In genomic region chr4:31580843-31581242, GRCh38 we compare ENCODE assay signal across 17 cellular contexts.
A peak's percentile ranks its signal among the peaks of the same experiment; 100 is the strongest.
DNase-seq lines count a peak whose midpoint lies in the region; ATAC-seq and TF ChIP-seq lines count a peak whose summit lies in the region.
"Had no signal": no experiment of that assay in that cellular context is flagged by ENCODE, and none has a peak within 500 bp of the region (broad histone marks: within the 10 kb centered on the region; RNA-seq: fewer than 3 reads in every experiment).

No MANE protein-coding gene starts in this region.

- H2AFZ ChIP-seq in IMR-90 (replicated peaks; ENCODE audit: low read length, poor library complexity), result no peak overlapping the region
- H2AFZ ChIP-seq in neural progenitor cell (replicated peaks), result peak overlapping the region; percentile 3
- H2AFZ ChIP-seq: GM23338 had no signal

- H3K4me1 Mint-ChIP-seq in neural progenitor cell, result peaks cover 12% of the 10 kb centered on the region
- H3K4me1 Mint-ChIP-seq in activated T-helper 1 cell treated with anti-CD3 and anti-CD28 coated beads, Interleukin-12 subunit alpha, Interleukin-12 subunit beta, Interleukin-2, Interleukin-4 antibody, amounts not matched to agents 30 ng/mL and 10 ng/mL and 1 ng/mL, durations not matched to agents 14 hours and 24 hours and 36 hours (ENCODE audit: low read depth), result no peaks in the 10 kb centered on the region
- H3K4me1 Mint-ChIP-seq: B cell; CD4-positive, CD25-positive, alpha-beta regulatory T cell had no signal

- POLR2A ChIA-PET in IMR-90 (lab: Charles Lee; ENCODE audit: unreplicated experiment), result no interaction called here

- DNase-seq in IMR-90, result no peak
- peak; percentile 30 for DNase-seq in RPMI8226
- DNase-seq in neural progenitor cell (ENCODE audit: low spot score), result no peak
- no peak for DNase-seq in activated T-helper 1 cell treated with anti-CD3 and anti-CD28 coated beads, Interleukin-12 subunit alpha, Interleukin-12 subunit beta, Interleukin-2, Interleukin-4 antibody, amounts not matched to agents 30 ng/mL and 10 ng/mL and 1 ng/mL, durations not matched to agents 14 hours and 24 hours and 36 hours (ENCODE audit: low spot score)
- no peak for DNase-seq in NCI-H2107 treated with DMSO at 0.1 percent for 48 hours (lab: John Stamatoyannopoulos, UW; ENCODE audit: unreplicated experiment)
- DNase-seq: Caco-2; CD4-positive, CD25-positive, alpha-beta regulatory T cell; CD8-positive, alpha-beta T cell; DMS153; DND-41; H9; HFFc6 had no signal

- H3K56ac ChIP-seq in IMR-90 (ENCODE audit: extremely low read depth, insufficient read depth, low read length), result no peak overlapping the region

- H3K4me2 ChIP-seq in IMR-90 (ENCODE audit: low read depth, low read length) (no peak overlapping the region), neural progenitor cell (no peak overlapping the region)
- H3K4me2 ChIP-seq: BLaER1, GM23338 had no signal

- dilution Hi-C loops in IMR-90 (cut with HindIII; ENCODE audit: low sequenced_read_pairs, unreplicated experiment), result no loop called here

- in situ Hi-C loops in IMR-90 (cut with MboI; ENCODE audit: low sequenced_read_pairs), result no loop called here

- no peak overlapping the region for H2BK20ac ChIP-seq in IMR-90 (ENCODE audit: low read depth, low read length)

- no peak overlapping the region for H3K27ac Mint-ChIP-seq in neural progenitor cell
- H3K27ac Mint-ChIP-seq in activated T-helper 1 cell treated with anti-CD3 and anti-CD28 coated beads, Interleukin-12 subunit alpha, Interleukin-12 subunit beta, Interleukin-2, Interleukin-4 antibody, amounts not matched to agents 30 ng/mL and 10 ng/mL and 1 ng/mL, durations not matched to agents 14 hours and 24 hours and 36 hours, result no peak overlapping the region
- H3K27ac Mint-ChIP-seq: B cell; CD4-positive, CD25-positive, alpha-beta regulatory T cell; CD8-positive, alpha-beta T cell; GM23338; H9; HFFc6 had no signal

- no peak for TF ChIP-seq RAD21 in IMR-90 (IDR thresholded peaks at IDR 0.05; ENCODE audit: low read length)

- no peaks in the 10 kb centered on the region for H3K4me1 ChIP-seq in IMR-90 (ENCODE audit: control insufficient read depth, insufficient read depth, low read length)
- H3K4me1 ChIP-seq in neural progenitor cell, result no peaks in the 10 kb centered on the region
- H3K4me1 ChIP-seq: BLaER1, Caco-2 had no signal

- TF ChIP-seq CTCF in IMR-90 (conservative IDR thresholded peaks at IDR 0.05; ENCODE audit: low read depth, low read length) (no peak), neural progenitor cell (IDR thresholded peaks at IDR 0.05) (no peak)

- no peak overlapping the region for H3K9ac ChIP-seq in IMR-90 (ENCODE audit: low read depth, low read length)
- no peak overlapping the region for H3K9ac ChIP-seq in neural progenitor cell
- H3K9ac ChIP-seq: BLaER1 had no signal

- no peak overlapping the region for H3K4ac ChIP-seq in IMR-90 (ENCODE audit: low read depth, low read length)

- H2BK15ac ChIP-seq in IMR-90 (ENCODE audit: low read depth, low read length), result no peak overlapping the region

- H2BK5ac ChIP-seq in IMR-90 (ENCODE audit: low read depth, low read length, poor library complexity, severe bottlenecking), result no peak overlapping the region

- H4K91ac ChIP-seq in IMR-90 (ENCODE audit: insufficient read depth, low read depth, low read length), result no peak overlapping the region

- no peak overlapping the region for H2BK120ac ChIP-seq in IMR-90 (ENCODE audit: low read depth, low read length)

- no peak overlapping the region for H2AK5ac ChIP-seq in IMR-90 (ENCODE audit: low read depth, low read length)

- no peaks in the 10 kb centered on the region for H4K20me1 ChIP-seq in IMR-90 (ENCODE audit: insufficient read depth, low read length)
- no peaks in the 10 kb centered on the region for H4K20me1 ChIP-seq in neural progenitor cell (ENCODE audit: low read depth)
- H4K20me1 ChIP-seq: BLaER1 had no signal

- intact Hi-C loops in IMR-90 (cut with micrococcal nuclease), result no loop called here
- intact Hi-C loops in activated T-helper 1 cell treated with anti-CD3 and anti-CD28 coated beads, Interleukin-12 subunit alpha, Interleukin-12 subunit beta, Interleukin-2, Interleukin-4 antibody, amounts not matched to agents 30 ng/mL and 10 ng/mL and 1 ng/mL, durations not matched to agents 14 hours and 24 hours and 36 hours (cut with micrococcal nuclease), result no loop called here

- ATAC-seq in IMR-90 (ENCODE audit: low read depth) (no peak), HG02763 (IDR thresholded peaks at IDR 0.05; ENCODE audit: unreplicated experiment) (no peak)
- ATAC-seq: CD8-positive, alpha-beta T cell; GM23338 had no signal

- no peak overlapping the region for H2AK9ac ChIP-seq in IMR-90 (replicated peaks; ENCODE audit: low read depth, low read length, poor library complexity)

- no peak overlapping the region for H4K8ac ChIP-seq in IMR-90 (ENCODE audit: low read depth in 2 of 2, low read length in 2 of 2)

- no peaks in the 10 kb centered on the region for H3K9me1 ChIP-seq in IMR-90 (ENCODE audit: insufficient read depth, low read length)

- no peaks in the 10 kb centered on the region for H3K36me3 Mint-ChIP-seq in neural progenitor cell
- no peaks in the 10 kb centered on the region for H3K36me3 Mint-ChIP-seq in activated T-helper 1 cell treated with anti-CD3 and anti-CD28 coated beads, Interleukin-12 subunit alpha, Interleukin-12 subunit beta, Interleukin-2, Interleukin-4 antibody, amounts not matched to agents 30 ng/mL and 10 ng/mL and 1 ng/mL, durations not matched to agents 14 hours and 24 hours and 36 hours (ENCODE audit: low read depth)
- H3K36me3 Mint-ChIP-seq: CD4-positive, CD25-positive, alpha-beta regulatory T cell; CD8-positive, alpha-beta T cell had no signal

- no peak for TF ChIP-seq POLR2A in IMR-90 (IDR thresholded peaks at IDR 0.05; ENCODE audit: low read depth, low read length)

- WGBS in IMR-90 (ENCODE audit: extremely low coverage in 2 of 2, insufficient read length in 1 of 2), 2 experiments, result no CpG with 5 or more reads among the region's 1 CpG

- H3K79me2 ChIP-seq in neural progenitor cell (ENCODE audit: low read depth), result no peaks in the 10 kb centered on the region

- CTCF ChIA-PET in IMR-90 (lab: Yijun Ruan, JAX), result no interaction called here

- H3K79me1 ChIP-seq in IMR-90 (ENCODE audit: low read depth in 1 of 2, low read length in 2 of 2), result no peaks in the 10 kb centered on the region

- H3K27ac ChIP-seq in IMR-90 (ENCODE audit: insufficient read depth, low read length) (no peak overlapping the region), neural progenitor cell (no peak overlapping the region)
- H3K27ac ChIP-seq: BLaER1, C4-2B had no signal

- no peaks in the 10 kb centered on the region for H3K9me3 Mint-ChIP-seq in neural progenitor cell
- no peaks in the 10 kb centered on the region for H3K9me3 Mint-ChIP-seq in activated T-helper 1 cell treated with anti-CD3 and anti-CD28 coated beads, Interleukin-12 subunit alpha, Interleukin-12 subunit beta, Interleukin-2, Interleukin-4 antibody, amounts not matched to agents 30 ng/mL and 10 ng/mL and 1 ng/mL, durations not matched to agents 14 hours and 24 hours and 36 hours
- H3K9me3 Mint-ChIP-seq: CD8-positive, alpha-beta T cell; GM23338; H9 had no signal

- H3K36me3 ChIP-seq in IMR-90 (ENCODE audit: control insufficient read depth, insufficient read depth, low read length) (no peaks in the 10 kb centered on the region), neural progenitor cell (no peaks in the 10 kb centered on the region)
- H3K36me3 ChIP-seq: BLaER1 had no signal

- H4K5ac ChIP-seq in IMR-90 (ENCODE audit: low read depth, low read length), result no peak overlapping the region

- H3K4me3 ChIP-seq in IMR-90 (ENCODE audit: insufficient read depth, low read depth, low read length) (no peak overlapping the region), neural progenitor cell (no peak overlapping the region)
- H3K4me3 ChIP-seq: BLaER1, GM23338 had no signal

- H3K14ac ChIP-seq in IMR-90 (replicated peaks; ENCODE audit: low read depth, low read length), result no peak overlapping the region

- no peak overlapping the region for H3K18ac ChIP-seq in IMR-90 (ENCODE audit: low read depth, low read length)

- H3K27me3 ChIP-seq in IMR-90 (ENCODE audit: control insufficient read depth, insufficient read depth, low read length), result no peaks in the 10 kb centered on the region
- no peaks in the 10 kb centered on the region for H3K27me3 ChIP-seq in neural progenitor cell
- H3K27me3 ChIP-seq: BLaER1 had no signal

- H3F3A ChIP-seq in neural progenitor cell (ENCODE audit: low read depth), result no peaks in the 10 kb centered on the region

- BruUV-seq in IMR-90 (replicated peaks; lab: Mats Ljungman, UMichigan), result no TSS peak

- H3K23ac ChIP-seq in IMR-90 (ENCODE audit: low read depth, low read length), result no peak overlapping the region

- H3K4me3 Mint-ChIP-seq in neural progenitor cell, result no peak overlapping the region
- H3K4me3 Mint-ChIP-seq in activated T-helper 1 cell treated with anti-CD3 and anti-CD28 coated beads, Interleukin-12 subunit alpha, Interleukin-12 subunit beta, Interleukin-2, Interleukin-4 antibody, amounts not matched to agents 30 ng/mL and 10 ng/mL and 1 ng/mL, durations not matched to agents 14 hours and 24 hours and 36 hours, result no peak overlapping the region
- H3K4me3 Mint-ChIP-seq: B cell; CD4-positive, CD25-positive, alpha-beta regulatory T cell; CD8-positive, alpha-beta T cell; GM23338; H9; HFFc6 had no signal

- H3K9me3 ChIP-seq in IMR-90 (ENCODE audit: control insufficient read depth, insufficient read depth, low read length) (no peaks in the 10 kb centered on the region), neural progenitor cell (ENCODE audit: low read depth) (no peaks in the 10 kb centered on the region)
- H3K9me3 ChIP-seq: BLaER1, Caco-2 had no signal

- no peaks in the 10 kb centered on the region for H3K27me3 Mint-ChIP-seq in neural progenitor cell (ENCODE audit: insufficient read depth, low read depth)
- no peaks in the 10 kb centered on the region for H3K27me3 Mint-ChIP-seq in activated T-helper 1 cell treated with anti-CD3 and anti-CD28 coated beads, Interleukin-12 subunit alpha, Interleukin-12 subunit beta, Interleukin-2, Interleukin-4 antibody, amounts not matched to agents 30 ng/mL and 10 ng/mL and 1 ng/mL, durations not matched to agents 14 hours and 24 hours and 36 hours (ENCODE audit: insufficient read depth)
- H3K27me3 Mint-ChIP-seq: B cell; CD4-positive, CD25-positive, alpha-beta regulatory T cell had no signal

TF ChIP-seq in IMR-90, 13 proteins besides CTCF, POLR2A, EP300 and RAD21:
- no peak for TF ChIP-seq MAZ (IDR thresholded peaks at IDR 0.05; ENCODE audit: borderline replicate concordance, low read depth, low read length)
- no peak for TF ChIP-seq ELK1 (IDR thresholded peaks at IDR 0.05; ENCODE audit: borderline replicate concordance, low read depth, low read length)
- TF ChIP-seq MAFK (IDR thresholded peaks at IDR 0.05; ENCODE audit: low read depth, low read length), result peak; percentile 57; the same call in 1 of the 2 replicates
